Comparison of ENCODE assay signal across 8 cellular contexts in genomic region chr6:166588691-166589333, GRCh38. TPM values are rescaled to one million over a fixed set of nuclear protein-coding genes. Genes with fewer than 3 reads are reported as not detected.
DNase-seq lines count a peak whose midpoint lies in the region; ATAC-seq and TF ChIP-seq lines count a peak whose summit lies in the region.
"Had no signal": no experiment of that assay in that cellular context is flagged by ENCODE, and none has a peak within 500 bp of the region (broad histone marks: within the 10 kb centered on the region; RNA-seq: fewer than 3 reads in every experiment).

No MANE protein-coding gene starts in this region.

- intact Hi-C loops in sciatic nerve (cut with DNase I), result no loop called here

- peak; percentile 74 for DNase-seq in brain microvascular endothelial cell
- DNase-seq in sciatic nerve (ENCODE audit: low spot score), result no peak
- no peak for DNase-seq in DMS53 (lab: John Stamatoyannopoulos, UW)

- no peak overlapping the region for H3K4me3 ChIP-seq in brain microvascular endothelial cell (ENCODE audit: low read depth, low read length)

- no peak for TF ChIP-seq CTCF in brain microvascular endothelial cell (IDR thresholded peaks at IDR 0.05; ENCODE audit: low read depth, low read length, missing control alignments)

- ATAC-seq in GM18909 (IDR thresholded peaks at IDR 0.05; ENCODE audit: poor library complexity, unreplicated experiment), result peak; percentile 34
- ATAC-seq in HG03159 (IDR thresholded peaks at IDR 0.05; ENCODE audit: unreplicated experiment), result peak; percentile 23
- ATAC-seq in sciatic nerve, result peak; percentile 27
- ATAC-seq in HG03457 (IDR thresholded peaks at IDR 0.05; ENCODE audit: unreplicated experiment), result no peak
- no peak for ATAC-seq in HG03280 (IDR thresholded peaks at IDR 0.05; ENCODE audit: unreplicated experiment)
- ATAC-seq: Panc1 had no signal

- H3K36me3 ChIP-seq in brain microvascular endothelial cell (replicated peaks), result no peaks in the 10 kb centered on the region

- in situ Hi-C loops in brain microvascular endothelial cell (cut with HindIII; ENCODE audit: low pct_ligation_motif_present, low sequenced_read_pairs), result no loop called here

- H3K27ac ChIP-seq in brain microvascular endothelial cell, result peak overlapping the region; percentile 6

- no peaks in the 10 kb centered on the region for H3K27me3 ChIP-seq in brain microvascular endothelial cell (replicated peaks)

RNA-seq across cellular contexts. Expression of gene RAMACL, which starts 2.3 kb away (rescaled TPM):
- 4.3 TPM for total RNA-seq in sciatic nerve

RNA-seq across cellular contexts. Expression of gene RPS6KA2, which starts 38.2 kb away (rescaled TPM):
- total RNA-seq in sciatic nerve, result 69.9 TPM

Comparison
In these comparisons a context has a peak if more than half of its experiments do, and no peak if none do; other contexts are left out.
1. ATAC-seq: peak in GM18909 (single experiment), HG03159 (single experiment) and sciatic nerve (single experiment); none in HG03457 (single experiment) and HG03280 (single experiment).